ENCODE assay signal across 18 cellular contexts in the genomic region with DNA sequence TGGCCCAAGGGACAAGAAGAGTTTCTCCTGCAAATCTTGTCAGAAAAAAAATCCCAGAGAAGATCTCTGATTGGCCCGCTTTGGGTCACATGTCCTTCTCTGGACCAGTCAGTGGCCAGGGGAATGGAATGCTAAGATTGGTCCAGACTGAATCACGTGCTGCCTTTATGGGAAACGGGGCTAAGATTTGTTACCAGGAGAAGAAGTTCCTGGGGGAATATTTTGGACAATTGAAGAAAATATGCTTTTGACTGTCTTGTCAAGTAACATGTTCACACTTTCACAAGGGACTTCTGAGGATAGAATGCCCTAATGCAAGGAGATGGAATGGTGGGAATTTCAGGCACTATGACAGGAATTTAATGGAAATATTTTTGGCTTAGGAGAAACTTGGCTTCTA.
DNase-seq lines count a peak whose midpoint lies in the region; ATAC-seq, FAIRE-seq and TF ChIP-seq lines count a peak whose summit lies in the region.
"Had no signal": no experiment of that assay in that cellular context is flagged by ENCODE, and none has a peak within 500 bp of the region (broad histone marks: within the 10 kb centered on the region; RNA-seq: fewer than 3 reads in every experiment).

No MANE protein-coding gene starts in this region.

- ATAC-seq in A549 (peak in 1 of 2 experiments; percentile 48; a peak in 2 of 6 replicates), WTC11 (no peak), left lobe of liver (no peak), GM21529 (IDR thresholded peaks at IDR 0.05; ENCODE audit: unreplicated experiment) (no peak)
- ATAC-seq: CD8-positive, alpha-beta T cell; Panc1 had no signal

- H3K4me1 Mint-ChIP-seq in WTC11 = no peaks in the 10 kb centered on the region
- H3K4me1 Mint-ChIP-seq: activated CD4-positive, alpha-beta T cell treated with anti-CD3 and anti-CD28 coated beads, Interleukin-2, amount 10 ng/mL, durations not matched to agents 7 days and 5 days had no signal

- no peak for TF ChIP-seq EP300 in A549 (IDR thresholded peaks at IDR 0.05)

- no peak for TF ChIP-seq RAD21 in A549 (conservative IDR thresholded peaks at IDR 0.05 in 1 of 2, IDR thresholded peaks at IDR 0.05 in 1 of 2)

- H3K9me3 ChIP-seq in A549 = peaks cover 6% of the 10 kb centered on the region
- H3K9me3 ChIP-seq: ascending aorta, ovary had no signal

- intact Hi-C loops in posterior cingulate gyrus (cut with DNase I) = no loop called here
- intact Hi-C loops in posterior vena cava (cut with DNase I) = no loop called here

- H3K36me3 Mint-ChIP-seq in WTC11 = peaks cover 4% of the 10 kb centered on the region
- H3K36me3 Mint-ChIP-seq: activated naive CD4-positive, alpha-beta T cell treated with anti-CD3 and anti-CD28 coated beads, Interleukin-2, amount 50 U/mL, for 24 hours; CD8-positive, alpha-beta T cell had no signal

- CTCF ChIA-PET in A549 (lab: Yijun Ruan, JAX) = interaction anchor here (0.6 to 1.3 kb wide), 3 partner anchors 14 to 659 kb away, joined by 3 to 5 read pairs (median 3); no protein-coding TSS in a partner anchor
- CTCF ChIA-PET in WTC11 (lab: Charles Lee) = interaction anchor here (0.6 kb wide), 3 partner anchors 36 to 1395 kb away, joined by 3 to 4 read pairs (median 3); no protein-coding TSS in a partner anchor

- peak in 1 of 2 experiments; percentile 28 for DNase-seq in A549 (ENCODE audit: low read depth in 1 of 2, low spot score in 1 of 2)
- DNase-seq in EH (ENCODE audit: low read depth) = peak; percentile 75
- DNase-seq in WTC11 (ENCODE audit: low spot score) = no peak
- peak; percentile 10 for DNase-seq in left lobe of liver (ENCODE audit: low spot score)
- DNase-seq in NCI-H69 (lab: John Stamatoyannopoulos, UW) = no peak
- no peak for DNase-seq in posterior cingulate gyrus
- no peak for DNase-seq in posterior vena cava (ENCODE audit: low spot score)
- DNase-seq: activated CD4-positive, alpha-beta T cell treated with anti-CD3 and anti-CD28 coated beads, Interleukin-2, amount 10 ng/mL, durations not matched to agents 7 days and 5 days; CD8-positive, alpha-beta T cell; midbrain; NCI-H524; ovary had no signal

- no peak overlapping the region for H3K4me3 Mint-ChIP-seq in WTC11
- H3K4me3 Mint-ChIP-seq: activated CD4-positive, alpha-beta T cell treated with anti-CD3 and anti-CD28 coated beads, Interleukin-2, amount 10 ng/mL, durations not matched to agents 7 days and 5 days; activated naive CD4-positive, alpha-beta T cell treated with anti-CD3 and anti-CD28 coated beads, Interleukin-2, amount 50 U/mL, for 24 hours; CD8-positive, alpha-beta T cell; nephron had no signal

- TF ChIP-seq CTCF in A549 (IDR thresholded peaks at IDR 0.05) = no peak
- no peak for TF ChIP-seq CTCF in WTC11 (IDR thresholded peaks at IDR 0.05)

- no peak overlapping the region for H3K27ac ChIP-seq in A549
- H3K27ac ChIP-seq: ascending aorta, ovary had no signal

- POLR2A ChIA-PET in A549 (lab: Yijun Ruan, JAX) = no interaction called here
- POLR2A ChIA-PET in WTC11 (lab: Charles Lee) = interaction anchor here (0.6 kb wide), 2 partner anchors 101 to 221 kb away, joined by 3 to 4 read pairs; no protein-coding TSS in a partner anchor

- no peak for FAIRE-seq in A549 (lab: Jason Lieb, UNC)
- FAIRE-seq: GM12891 had no signal

- H3K9me3 Mint-ChIP-seq in WTC11 = peaks cover 10% of the 10 kb centered on the region
- H3K9me3 Mint-ChIP-seq: activated CD4-positive, alpha-beta T cell treated with anti-CD3 and anti-CD28 coated beads, Interleukin-2, amount 10 ng/mL, durations not matched to agents 7 days and 5 days; activated naive CD4-positive, alpha-beta T cell treated with anti-CD3 and anti-CD28 coated beads, Interleukin-2, amount 50 U/mL, for 24 hours; CD8-positive, alpha-beta T cell; nephron had no signal

- no peak overlapping the region for H3K4me3 ChIP-seq in A549
- H3K4me3 ChIP-seq: ascending aorta, ovary had no signal

- H3K4me1 ChIP-seq in A549 = peaks cover 8% of the 10 kb centered on the region; the same call in 2 of the 3 replicates
- H3K4me1 ChIP-seq: ascending aorta had no signal

- TF ChIP-seq POLR2A in A549 (IDR thresholded peaks at IDR 0.05; ENCODE audit: low read length) = no peak

- peaks cover 21% of the 10 kb centered on the region for H3K27me3 Mint-ChIP-seq in WTC11 (ENCODE audit: low read depth)

- H3K4me2 ChIP-seq in A549 = no peak overlapping the region

- WGBS in A549 (ENCODE audit: missing lambda C conversion rate) = 25% methylated on average over 3 of the region's 3 CpGs

- H3K27ac Mint-ChIP-seq in WTC11 = no peak overlapping the region
- H3K27ac Mint-ChIP-seq: activated CD4-positive, alpha-beta T cell treated with anti-CD3 and anti-CD28 coated beads, Interleukin-2, amount 10 ng/mL, durations not matched to agents 7 days and 5 days; activated naive CD4-positive, alpha-beta T cell treated with anti-CD3 and anti-CD28 coated beads, Interleukin-2, amount 50 U/mL, for 24 hours; CD8-positive, alpha-beta T cell; nephron had no signal

TF ChIP-seq in A549, 52 proteins besides CTCF, POLR2A, EP300 and RAD21:
- no peak for TF ChIP-seq MAZ (IDR thresholded peaks at IDR 0.05; ENCODE audit: borderline replicate concordance, low read depth, low read length)
- TF ChIP-seq, protein P1, sequence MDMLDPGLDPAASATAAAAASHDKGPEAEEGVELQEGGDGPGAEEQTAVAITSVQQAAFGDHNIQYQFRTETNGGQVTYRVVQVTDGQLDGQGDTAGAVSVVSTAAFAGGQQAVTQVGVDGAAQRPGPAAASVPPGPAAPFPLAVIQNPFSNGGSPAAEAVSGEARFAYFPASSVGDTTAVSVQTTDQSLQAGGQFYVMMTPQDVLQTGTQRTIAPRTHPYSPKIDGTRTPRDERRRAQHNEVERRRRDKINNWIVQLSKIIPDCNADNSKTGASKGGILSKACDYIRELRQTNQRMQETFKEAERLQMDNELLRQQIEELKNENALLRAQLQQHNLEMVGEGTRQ (IDR thresholded peaks at IDR 0.05) = peak; percentile 92

TF ChIP-seq in WTC11, 78 proteins besides CTCF, POLR2A, EP300 and RAD21:
- TF ChIP-seq NFYB (CRISPR knock-in tag; conservative IDR thresholded peaks at IDR 0.05; ENCODE audit: low read depth) = 0 out of 2 replicates have a peak, but pooled peaks have one; percentile 17
- no peak for TF ChIP-seq FOXJ3 (CRISPR knock-in tag; IDR thresholded peaks at IDR 0.05; ENCODE audit: borderline replicate concordance)
- TF ChIP-seq FOXK1 (CRISPR knock-in tag; IDR thresholded peaks at IDR 0.05) = no peak
- TF ChIP-seq, protein P2, sequence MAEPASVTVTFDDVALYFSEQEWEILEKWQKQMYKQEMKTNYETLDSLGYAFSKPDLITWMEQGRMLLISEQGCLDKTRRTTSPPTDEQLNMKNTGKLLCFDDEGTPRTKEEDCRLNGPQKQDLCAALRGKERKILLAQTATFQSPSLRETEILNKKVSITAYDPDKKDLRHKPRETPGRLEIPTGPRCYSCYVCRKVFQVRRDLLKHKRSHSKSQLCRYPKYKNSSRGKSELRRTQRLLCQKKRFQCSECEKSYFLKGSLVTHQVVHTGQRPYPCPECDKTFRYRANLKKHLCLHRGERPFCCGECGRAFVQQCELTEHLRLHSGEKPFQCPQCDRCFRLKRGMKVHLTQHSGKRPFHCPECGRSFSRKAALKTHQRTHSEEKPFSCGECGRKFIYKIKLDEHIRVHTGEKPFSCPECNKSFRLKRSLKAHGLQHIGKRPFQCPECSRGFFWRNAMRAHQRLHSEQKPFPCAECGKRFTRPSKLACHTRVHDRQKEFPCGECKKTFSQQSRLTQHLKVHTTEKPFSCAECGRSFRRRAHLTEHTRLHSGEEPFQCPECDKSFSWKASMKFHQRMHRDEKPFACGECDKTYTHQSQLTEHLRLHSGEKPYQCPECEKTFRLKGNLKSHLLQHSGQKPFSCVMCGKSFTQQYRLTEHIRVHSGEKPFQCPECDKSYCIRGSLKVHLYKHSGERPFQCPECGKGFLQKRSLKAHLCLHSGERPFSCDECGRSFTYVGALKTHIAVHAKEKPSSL (CRISPR knock-in tag; conservative IDR thresholded peaks at IDR 0.05) = no peak
- TF ChIP-seq NFE2L1 (CRISPR knock-in tag; IDR thresholded peaks at IDR 0.05) = no peak
- no peak for TF ChIP-seq NR3C1 (CRISPR knock-in tag; conservative IDR thresholded peaks at IDR 0.05; ENCODE audit: low read depth)
- TF ChIP-seq, protein P1 (CRISPR knock-in tag; IDR thresholded peaks at IDR 0.05) = peak; percentile 62; the same call in 1 of the 2 replicates
- no peak for TF ChIP-seq ZSCAN18 (CRISPR knock-in tag; IDR thresholded peaks at IDR 0.05)
- TF ChIP-seq, protein P3, sequence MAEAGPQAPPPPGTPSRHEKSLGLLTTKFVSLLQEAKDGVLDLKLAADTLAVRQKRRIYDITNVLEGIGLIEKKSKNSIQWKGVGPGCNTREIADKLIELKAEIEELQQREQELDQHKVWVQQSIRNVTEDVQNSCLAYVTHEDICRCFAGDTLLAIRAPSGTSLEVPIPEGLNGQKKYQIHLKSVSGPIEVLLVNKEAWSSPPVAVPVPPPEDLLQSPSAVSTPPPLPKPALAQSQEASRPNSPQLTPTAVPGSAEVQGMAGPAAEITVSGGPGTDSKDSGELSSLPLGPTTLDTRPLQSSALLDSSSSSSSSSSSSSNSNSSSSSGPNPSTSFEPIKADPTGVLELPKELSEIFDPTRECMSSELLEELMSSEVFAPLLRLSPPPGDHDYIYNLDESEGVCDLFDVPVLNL (CRISPR knock-in tag; IDR thresholded peaks at IDR 0.05; ENCODE audit: borderline replicate concordance, low read depth) = no peak
- no peak for TF ChIP-seq MYBL2 (CRISPR knock-in tag; IDR thresholded peaks at IDR 0.05)

Comparison
In these comparisons a context has a peak if more than half of its experiments do, and no peak if none do; other contexts are left out.
1. DNase-seq: peak in EH (single experiment) and left lobe of liver (single experiment); none in WTC11 (single experiment), NCI-H69 (single experiment), posterior cingulate gyrus (0 of 10) and posterior vena cava (single experiment).